ENCODE assay signal across 17 cellular contexts in the genomic region with DNA sequence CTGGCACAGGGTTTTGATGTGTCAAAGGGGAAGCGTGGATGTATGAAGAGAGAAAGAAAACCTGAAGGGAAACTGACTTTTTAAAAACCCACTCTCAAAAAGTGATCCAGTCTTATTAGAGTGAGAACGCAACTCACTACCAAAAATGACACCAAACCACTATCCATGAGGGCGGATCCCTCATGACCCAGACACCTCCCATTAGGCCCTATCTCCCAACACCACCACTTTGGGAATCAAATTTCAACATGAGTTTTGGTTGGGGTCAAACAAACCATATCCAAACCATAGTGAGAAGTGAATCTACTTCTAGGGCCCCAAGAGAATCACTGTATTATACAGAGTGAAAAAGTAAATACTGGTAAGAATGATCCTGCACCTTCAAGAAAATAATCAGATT. TPM values are rescaled to one million over a fixed set of nuclear protein-coding genes. Genes with fewer than 3 reads are reported as not detected.
DNase-seq lines count a peak whose midpoint lies in the region; ATAC-seq, FAIRE-seq and TF ChIP-seq lines count a peak whose summit lies in the region.
"Had no signal": no experiment of that assay in that cellular context is flagged by ENCODE, and none has a peak within 500 bp of the region (broad histone marks: within the 10 kb centered on the region; RNA-seq: fewer than 3 reads in every experiment).

No MANE protein-coding gene starts in this region.

- ATAC-seq in HG02852 (IDR thresholded peaks at IDR 0.05; ENCODE audit: unreplicated experiment) = no peak
- ATAC-seq: GM23338 had no signal

- H3K4me3 ChIP-seq in SK-N-MC (no peak overlapping the region), bronchial epithelial cell (ENCODE audit: low read depth, low read length) (no peak overlapping the region), trophoblast cell (ENCODE audit: low read depth, low read length) (no peak overlapping the region), osteoblast (ENCODE audit: insufficient read depth, low read length) (no peak overlapping the region)
- H3K4me3 ChIP-seq: BLaER1 treated with 17β-estradiol and CSF1 and Interleukin-3, amounts not matched to agents 10 nM and 100 nM; GM23338 had no signal

- H2AK5ac ChIP-seq in trophoblast cell (ENCODE audit: low read length) = no peak overlapping the region

- H4K20me1 ChIP-seq in osteoblast (ENCODE audit: insufficient read depth, low read length) = no peaks in the 10 kb centered on the region

- H4K8ac ChIP-seq in trophoblast cell (ENCODE audit: low read depth, low read length) = no peak overlapping the region

- H2AFZ ChIP-seq in trophoblast cell (ENCODE audit: insufficient read depth, low read length, poor library complexity) = no peak overlapping the region
- no peak overlapping the region for H2AFZ ChIP-seq in osteoblast (ENCODE audit: low read length)
- H2AFZ ChIP-seq: GM23338 had no signal

- no CpG with 5 or more reads among the region's 3 CpGs for WGBS in trophoblast cell (ENCODE audit: extremely low coverage, insufficient coverage, insufficient read length)

- no peak overlapping the region for H2BK12ac ChIP-seq in trophoblast cell (ENCODE audit: low read length)

- H4K91ac ChIP-seq in trophoblast cell (ENCODE audit: low read depth, low read length) = no peak overlapping the region

- H3K27ac ChIP-seq in C4-2B (peak overlapping the region; percentile 51; the same call in 1 of the 2 replicates), SK-N-MC (0 out of 2 replicates have a peak overlapping the region, but pooled peaks have one; percentile 27), trophoblast cell (ENCODE audit: low read depth, low read length) (no peak overlapping the region), osteoblast (ENCODE audit: low read depth, low read length) (no peak overlapping the region)
- H3K27ac ChIP-seq: BLaER1 treated with 17β-estradiol and CSF1 and Interleukin-3, amounts not matched to agents 10 nM and 100 nM had no signal

- no peak overlapping the region for H3K14ac ChIP-seq in trophoblast cell (ENCODE audit: low read length)

- H3K9ac ChIP-seq in SK-N-MC (ENCODE audit: insufficient read length) (no peak overlapping the region), trophoblast cell (ENCODE audit: low read length) (no peak overlapping the region)
- H3K9ac ChIP-seq: BLaER1 treated with 17β-estradiol and CSF1 and Interleukin-3, amounts not matched to agents 10 nM and 100 nM had no signal

- no peak overlapping the region for H3K23ac ChIP-seq in trophoblast cell (ENCODE audit: low read length)

- TF ChIP-seq CTCF in C4-2B (conservative IDR thresholded peaks at IDR 0.05) (no peak), bronchial epithelial cell (IDR thresholded peaks at IDR 0.05; ENCODE audit: insufficient read depth, low read length, severe bottlenecking) (no peak), osteoblast (IDR thresholded peaks at IDR 0.05; ENCODE audit: extremely low read depth, low read depth, low read length) (no peak)

- H2BK5ac ChIP-seq in trophoblast cell (ENCODE audit: low read depth, low read length, poor library complexity) = no peak overlapping the region

- FAIRE-seq in bronchial epithelial cell (lab: Jason Lieb, UNC) = peak; percentile 32
- FAIRE-seq: D721Med, GM12891, H54 had no signal

- H3K9me3 ChIP-seq in SK-N-MC (ENCODE audit: low read depth, low read length) = no peaks in the 10 kb centered on the region
- no peaks in the 10 kb centered on the region for H3K9me3 ChIP-seq in trophoblast cell (ENCODE audit: insufficient read depth, low read depth, low read length)
- no peaks in the 10 kb centered on the region for H3K9me3 ChIP-seq in osteoblast (ENCODE audit: low read depth, low read length)
- H3K9me3 ChIP-seq: Caco-2 had no signal

- H3K79me1 ChIP-seq in trophoblast cell (ENCODE audit: low read length) = no peaks in the 10 kb centered on the region

- H3K18ac ChIP-seq in trophoblast cell (ENCODE audit: low read length) = no peak overlapping the region

- H3K36me3 ChIP-seq in SK-N-MC (ENCODE audit: insufficient read depth, low read length) (peaks cover 30% of the 10 kb centered on the region), bronchial epithelial cell (ENCODE audit: control insufficient read depth, insufficient read depth, low read length) (no peaks in the 10 kb centered on the region), trophoblast cell (ENCODE audit: control insufficient read depth in 1 of 2, insufficient read depth in 2 of 2, low read length in 2 of 2) (peaks cover 0 to 3% of the 10 kb centered on the region in 2 experiments), osteoblast (ENCODE audit: insufficient read depth, low read length) (no peaks in the 10 kb centered on the region)

- DNase-seq in SK-N-MC (ENCODE audit: low read depth, low spot score) (no peak), bronchial epithelial cell (ENCODE audit: low read depth) (no peak), trophoblast cell (no peak), NCI-H2081 treated with DMSO at 0.1 percent for 48 hours (lab: John Stamatoyannopoulos, UW) (no peak), osteoblast (ENCODE audit: insufficient read length, low spot score, missing footprints) (no peak)
- DNase-seq: Caco-2; CD4-positive, CD25-positive, alpha-beta regulatory T cell; CD8-positive, alpha-beta memory T cell; HCEC 1CT; HFFc6 had no signal

- H3K4ac ChIP-seq in trophoblast cell (ENCODE audit: low read depth, low read length) = peak overlapping the region; percentile 75

- H3K4me1 ChIP-seq in trophoblast cell (ENCODE audit: control insufficient read depth in 1 of 2, insufficient read depth in 2 of 2, low read length in 2 of 2) (peaks cover 0 to 2% of the 10 kb centered on the region in 2 experiments), osteoblast (ENCODE audit: insufficient read depth, low read length) (no peaks in the 10 kb centered on the region)
- H3K4me1 ChIP-seq: Caco-2 had no signal

- H3K27me3 ChIP-seq in bronchial epithelial cell (ENCODE audit: control insufficient read depth, insufficient read depth, low read length) = no peaks in the 10 kb centered on the region
- H3K27me3 ChIP-seq in trophoblast cell (ENCODE audit: insufficient read depth, low read length) = no peaks in the 10 kb centered on the region
- no peaks in the 10 kb centered on the region for H3K27me3 ChIP-seq in osteoblast (ENCODE audit: insufficient read depth, low read length)
- H3K27me3 ChIP-seq: BLaER1 treated with 17β-estradiol and CSF1 and Interleukin-3, amounts not matched to agents 10 nM and 100 nM had no signal

- no peak overlapping the region for H2BK120ac ChIP-seq in trophoblast cell (ENCODE audit: insufficient read depth, low read length, poor library complexity)

- no peak overlapping the region for H4K12ac ChIP-seq in trophoblast cell (ENCODE audit: low read depth, low read length)

- H3K79me2 ChIP-seq in trophoblast cell (ENCODE audit: control insufficient read depth, insufficient read depth, low read length, poor library complexity) (peaks cover 7% of the 10 kb centered on the region), osteoblast (ENCODE audit: insufficient read depth, low read length) (no peaks in the 10 kb centered on the region)

- H3K4me2 ChIP-seq in trophoblast cell (ENCODE audit: low read length) (no peak overlapping the region), osteoblast (ENCODE audit: insufficient read depth, low read length) (no peak overlapping the region)
- H3K4me2 ChIP-seq: BLaER1 treated with 17β-estradiol and CSF1 and Interleukin-3, amounts not matched to agents 10 nM and 100 nM; GM23338 had no signal

RNA-seq across cellular contexts. Expression of gene FNBP1L, which starts 53.5 kb away (rescaled TPM):
- total RNA-seq in bronchial epithelial cell (25.7 and 29.7 TPM in 2 replicates), osteoblast (8.7 and 11.2 TPM in 2 replicates)
- 82.4 and 84.4 TPM in 2 replicates for polyA plus RNA-seq in trophoblast cell (2013)

Comparison
In these comparisons a context has a peak if more than half of its experiments do, and no peak if none do; other contexts are left out.
1. H3K27ac ChIP-seq: peak in C4-2B (single experiment) and SK-N-MC (single experiment); none in trophoblast cell (single experiment) and osteoblast (single experiment).